10 cellular contexts compared by ENCODE assay signal in the genomic region with DNA sequence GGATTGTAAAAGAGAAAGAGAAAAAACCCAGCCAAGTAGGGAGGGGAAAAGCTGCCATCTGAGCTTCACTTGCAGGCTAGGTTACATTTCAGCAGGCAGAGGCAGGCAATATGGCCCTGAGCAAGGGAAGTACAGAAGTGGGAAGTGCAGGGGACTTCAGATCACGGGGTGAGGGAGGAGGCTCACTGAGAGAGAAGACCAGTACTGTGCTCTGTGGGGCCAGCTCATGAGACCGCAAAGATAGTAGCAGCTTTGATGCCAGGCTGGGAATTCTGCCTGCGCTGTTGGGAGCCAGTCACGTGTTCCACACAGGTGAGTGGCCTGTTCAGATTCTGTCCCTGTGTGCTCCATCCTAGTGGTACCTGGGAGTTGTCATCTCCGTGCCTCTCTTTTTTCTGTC.
DNase-seq lines count a peak whose midpoint lies in the region; ATAC-seq, FAIRE-seq and TF ChIP-seq lines count a peak whose summit lies in the region.
"Had no signal": no experiment of that assay in that cellular context is flagged by ENCODE, and none has a peak within 500 bp of the region (broad histone marks: within the 10 kb centered on the region; RNA-seq: fewer than 3 reads in every experiment).

No MANE protein-coding gene starts in this region.

- CTCF ChIA-PET in Calu3 (lab: Charles Lee), result interaction anchor here (0.8 kb wide), 1 partner anchor 13 kb away, joined by 3 read pairs; no protein-coding TSS in a partner anchor

- H3K9me3 Mint-ChIP-seq in Calu3 (ENCODE audit: low read depth, unreplicated experiment), result no peaks in the 10 kb centered on the region

- FAIRE-seq in H54 (lab: Jason Lieb, UNC), result no peak
- FAIRE-seq: bronchial epithelial cell had no signal

- no peaks in the 10 kb centered on the region for H3K4me1 Mint-ChIP-seq in Calu3 (ENCODE audit: low read depth, unreplicated experiment)

- peak; percentile 10 for ATAC-seq in Right ventricle myocardium superior (ENCODE audit: poor library complexity)

- no peak for TF ChIP-seq CTCF in Calu3 (IDR thresholded peaks at IDR 0.05; ENCODE audit: unreplicated experiment)

- intact Hi-C loops in Right ventricle myocardium superior (cut with DNase I) (no loop called here), posterior vena cava (cut with DNase I) (no loop called here), Calu3 (cut with micrococcal nuclease; ENCODE audit: unreplicated experiment) (no loop called here)

- TF ChIP-seq POLR2A in GM19193 (IDR thresholded peaks at IDR 0.05; ENCODE audit: extremely low read depth, insufficient read depth, insufficient read length) (peak; percentile 15), H54 (IDR thresholded peaks at IDR 0.05; ENCODE audit: low read depth, low read length) (no peak)

- BruUV-seq in Calu3 (replicated peaks; lab: Mats Ljungman, UMichigan), result no TSS peak

- peak; percentile 80 for DNase-seq in RPMI7951 (ENCODE audit: low read depth)
- no peak for DNase-seq in Right ventricle myocardium superior
- DNase-seq in posterior vena cava (ENCODE audit: low spot score), result peak; percentile 57
- no peak for DNase-seq in Calu3
- DNase-seq in H54 (ENCODE audit: insufficient read length, low spot score), result no peak
- no peak for DNase-seq in DMS79 treated with DMSO at 0.1 percent for 48 hours (lab: John Stamatoyannopoulos, UW)
- no peak for DNase-seq in activated naive CD4-positive, alpha-beta T cell treated with Interleukin-2 at 50 U/mL for 16 hours
- DNase-seq: NCI-H524 had no signal

- H3K27me3 Mint-ChIP-seq in Calu3 (ENCODE audit: unreplicated experiment), result no peaks in the 10 kb centered on the region

- H3K27ac Mint-ChIP-seq in Calu3 (ENCODE audit: unreplicated experiment), result no peak overlapping the region

- no peaks in the 10 kb centered on the region for H3K36me3 Mint-ChIP-seq in Calu3 (ENCODE audit: insufficient read depth, unreplicated experiment)

- H3K4me3 Mint-ChIP-seq in Calu3 (ENCODE audit: low read depth, unreplicated experiment), result no peak overlapping the region

Comparison
In these comparisons a context has a peak if more than half of its experiments do, and no peak if none do; other contexts are left out.
1. DNase-seq: peak in RPMI7951 (single experiment) and posterior vena cava (single experiment); none in Right ventricle myocardium superior (single experiment), Calu3 (single experiment), H54 (single experiment), DMS79 treated with DMSO at 0.1 percent for 48 hours (single experiment) and activated naive CD4-positive, alpha-beta T cell treated with Interleukin-2 at 50 U/mL for 16 hours (single experiment).